Comparison of ENCODE assay signal across 1 cellular context in genomic region chr17:82627405-82627804, GRCh38.
TF ChIP-seq lines count a peak whose summit lies in the region.

No MANE protein-coding gene starts in this region.

TF ChIP-seq in HEK293T, 16 proteins besides CTCF, POLR2A, EP300 and RAD21:
- TF ChIP-seq TARDBP (IDR thresholded peaks at IDR 0.05) (no peak), SP1 (IDR thresholded peaks at IDR 0.05) (no peak), SUZ12 (IDR thresholded peaks at IDR 0.05) (no peak), ELF4 (IDR thresholded peaks at IDR 0.05) (no peak), ZNF384 (IDR thresholded peaks at IDR 0.05) (no peak)
